ENCODE assay signal across 2 cellular contexts in the genomic region with DNA sequence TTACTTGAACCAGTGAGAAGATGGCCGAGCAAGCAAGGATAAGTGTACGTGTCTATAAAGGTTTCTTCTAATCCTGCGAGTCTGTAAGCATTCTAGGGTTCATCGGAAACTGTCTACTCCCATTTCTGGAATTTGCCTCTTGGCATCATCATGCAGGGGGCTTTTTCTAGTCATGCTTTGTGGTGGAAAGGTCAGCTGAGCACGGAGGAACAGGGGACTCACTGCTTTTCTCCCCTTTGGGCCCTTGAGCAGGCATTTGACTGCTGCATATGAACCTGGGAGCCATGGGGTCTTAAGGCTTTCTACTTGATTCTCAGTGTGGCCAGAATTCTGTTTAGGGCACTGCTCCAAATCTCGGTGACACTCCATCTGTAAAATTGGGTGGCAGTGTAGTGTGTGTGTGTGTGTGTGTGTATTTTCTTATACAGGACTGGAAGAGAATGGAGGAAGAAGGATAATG.
TF ChIP-seq lines count a peak whose summit lies in the region.

No MANE protein-coding gene starts in this region.

TF ChIP-seq in IMR-90, 13 proteins besides CTCF, POLR2A, EP300 and RAD21 (continued from another document):
- TF ChIP-seq, protein P1, sequence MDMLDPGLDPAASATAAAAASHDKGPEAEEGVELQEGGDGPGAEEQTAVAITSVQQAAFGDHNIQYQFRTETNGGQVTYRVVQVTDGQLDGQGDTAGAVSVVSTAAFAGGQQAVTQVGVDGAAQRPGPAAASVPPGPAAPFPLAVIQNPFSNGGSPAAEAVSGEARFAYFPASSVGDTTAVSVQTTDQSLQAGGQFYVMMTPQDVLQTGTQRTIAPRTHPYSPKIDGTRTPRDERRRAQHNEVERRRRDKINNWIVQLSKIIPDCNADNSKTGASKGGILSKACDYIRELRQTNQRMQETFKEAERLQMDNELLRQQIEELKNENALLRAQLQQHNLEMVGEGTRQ (IDR thresholded peaks at IDR 0.05; ENCODE audit: low read depth, low read length): no peak

TF ChIP-seq in K562, 482 proteins besides CTCF, POLR2A, EP300 and RAD21 (continues in another document):
- TF ChIP-seq, protein P2, sequence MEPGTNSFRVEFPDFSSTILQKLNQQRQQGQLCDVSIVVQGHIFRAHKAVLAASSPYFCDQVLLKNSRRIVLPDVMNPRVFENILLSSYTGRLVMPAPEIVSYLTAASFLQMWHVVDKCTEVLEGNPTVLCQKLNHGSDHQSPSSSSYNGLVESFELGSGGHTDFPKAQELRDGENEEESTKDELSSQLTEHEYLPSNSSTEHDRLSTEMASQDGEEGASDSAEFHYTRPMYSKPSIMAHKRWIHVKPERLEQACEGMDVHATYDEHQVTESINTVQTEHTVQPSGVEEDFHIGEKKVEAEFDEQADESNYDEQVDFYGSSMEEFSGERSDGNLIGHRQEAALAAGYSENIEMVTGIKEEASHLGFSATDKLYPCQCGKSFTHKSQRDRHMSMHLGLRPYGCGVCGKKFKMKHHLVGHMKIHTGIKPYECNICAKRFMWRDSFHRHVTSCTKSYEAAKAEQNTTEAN (CRISPR knock-in tag; IDR thresholded peaks at IDR 0.05): 0 out of 2 replicates have a peak, but pooled peaks have one; percentile 54
- TF ChIP-seq ZSCAN29 (IDR thresholded peaks at IDR 0.05) (no peak), KDM1A (IDR thresholded peaks at IDR 0.05) (0 out of 4 replicates have a peak, but pooled peaks of 1 of the 2 experiments have one; percentile 1), ZNF212 (CRISPR knock-in tag; IDR thresholded peaks at IDR 0.05) (no peak), MTA3 (IDR thresholded peaks at IDR 0.05; ENCODE audit: borderline replicate concordance) (no peak), ZKSCAN3 (CRISPR knock-in tag; IDR thresholded peaks at IDR 0.05) (no peak), ZNF274 (IDR thresholded peaks at IDR 0.05; ENCODE audit: borderline replicate concordance, low read depth, low read length) (no peak), XRCC4 (IDR thresholded peaks at IDR 0.05; ENCODE audit: extremely low read depth, insufficient read depth, insufficient read length) (no peak), ZNF696 (CRISPR knock-in tag; conservative IDR thresholded peaks at IDR 0.05) (no peak), NBN (IDR thresholded peaks at IDR 0.05; ENCODE audit: low read depth) (no peak), FOXA3 (CRISPR knock-in tag; conservative IDR thresholded peaks at IDR 0.05 in 1 of 2, IDR thresholded peaks at IDR 0.05 in 1 of 2) (peak in 1 of 2 experiments; percentile 64; a peak in 1 of 4 replicates), CBFA2T3 (IDR thresholded peaks at IDR 0.05) (no peak), TEAD4 (IDR thresholded peaks at IDR 0.05; ENCODE audit: low read length) (no peak), TEAD4 (CRISPR knock-in tag; IDR thresholded peaks at IDR 0.05; ENCODE audit: borderline replicate concordance) (no peak), HLTF (IDR thresholded peaks at IDR 0.05) (no peak), ZC3H11A (IDR thresholded peaks at IDR 0.05; ENCODE audit: low read depth, low read length) (no peak), EHMT2 (IDR thresholded peaks at IDR 0.05) (no peak), DACH1 (IDR thresholded peaks at IDR 0.05; ENCODE audit: partially characterized antibody) (no peak), ZNF165 (CRISPR knock-in tag; IDR thresholded peaks at IDR 0.05; ENCODE audit: borderline replicate concordance) (no peak), KAT2B (IDR thresholded peaks at IDR 0.05; ENCODE audit: low read depth, low read length) (no peak), KLF6 (CRISPR knock-in tag; IDR thresholded peaks at IDR 0.05; ENCODE audit: borderline replicate concordance) (no peak), PTTG1 (tag; IDR thresholded peaks at IDR 0.05; ENCODE audit: low read depth) (no peak), BRF1 (IDR thresholded peaks at IDR 0.05; ENCODE audit: borderline replicate concordance, extremely low read depth, insufficient read length) (no peak), CHD2 (IDR thresholded peaks at IDR 0.05; ENCODE audit: low read depth, low read length) (no peak)
- TF ChIP-seq, protein P3, sequence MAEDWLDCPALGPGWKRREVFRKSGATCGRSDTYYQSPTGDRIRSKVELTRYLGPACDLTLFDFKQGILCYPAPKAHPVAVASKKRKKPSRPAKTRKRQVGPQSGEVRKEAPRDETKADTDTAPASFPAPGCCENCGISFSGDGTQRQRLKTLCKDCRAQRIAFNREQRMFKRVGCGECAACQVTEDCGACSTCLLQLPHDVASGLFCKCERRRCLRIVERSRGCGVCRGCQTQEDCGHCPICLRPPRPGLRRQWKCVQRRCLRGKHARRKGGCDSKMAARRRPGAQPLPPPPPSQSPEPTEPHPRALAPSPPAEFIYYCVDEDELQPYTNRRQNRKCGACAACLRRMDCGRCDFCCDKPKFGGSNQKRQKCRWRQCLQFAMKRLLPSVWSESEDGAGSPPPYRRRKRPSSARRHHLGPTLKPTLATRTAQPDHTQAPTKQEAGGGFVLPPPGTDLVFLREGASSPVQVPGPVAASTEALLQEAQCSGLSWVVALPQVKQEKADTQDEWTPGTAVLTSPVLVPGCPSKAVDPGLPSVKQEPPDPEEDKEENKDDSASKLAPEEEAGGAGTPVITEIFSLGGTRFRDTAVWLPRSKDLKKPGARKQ (CRISPR knock-in tag; IDR thresholded peaks at IDR 0.05): no peak
- TF ChIP-seq, protein P4, sequence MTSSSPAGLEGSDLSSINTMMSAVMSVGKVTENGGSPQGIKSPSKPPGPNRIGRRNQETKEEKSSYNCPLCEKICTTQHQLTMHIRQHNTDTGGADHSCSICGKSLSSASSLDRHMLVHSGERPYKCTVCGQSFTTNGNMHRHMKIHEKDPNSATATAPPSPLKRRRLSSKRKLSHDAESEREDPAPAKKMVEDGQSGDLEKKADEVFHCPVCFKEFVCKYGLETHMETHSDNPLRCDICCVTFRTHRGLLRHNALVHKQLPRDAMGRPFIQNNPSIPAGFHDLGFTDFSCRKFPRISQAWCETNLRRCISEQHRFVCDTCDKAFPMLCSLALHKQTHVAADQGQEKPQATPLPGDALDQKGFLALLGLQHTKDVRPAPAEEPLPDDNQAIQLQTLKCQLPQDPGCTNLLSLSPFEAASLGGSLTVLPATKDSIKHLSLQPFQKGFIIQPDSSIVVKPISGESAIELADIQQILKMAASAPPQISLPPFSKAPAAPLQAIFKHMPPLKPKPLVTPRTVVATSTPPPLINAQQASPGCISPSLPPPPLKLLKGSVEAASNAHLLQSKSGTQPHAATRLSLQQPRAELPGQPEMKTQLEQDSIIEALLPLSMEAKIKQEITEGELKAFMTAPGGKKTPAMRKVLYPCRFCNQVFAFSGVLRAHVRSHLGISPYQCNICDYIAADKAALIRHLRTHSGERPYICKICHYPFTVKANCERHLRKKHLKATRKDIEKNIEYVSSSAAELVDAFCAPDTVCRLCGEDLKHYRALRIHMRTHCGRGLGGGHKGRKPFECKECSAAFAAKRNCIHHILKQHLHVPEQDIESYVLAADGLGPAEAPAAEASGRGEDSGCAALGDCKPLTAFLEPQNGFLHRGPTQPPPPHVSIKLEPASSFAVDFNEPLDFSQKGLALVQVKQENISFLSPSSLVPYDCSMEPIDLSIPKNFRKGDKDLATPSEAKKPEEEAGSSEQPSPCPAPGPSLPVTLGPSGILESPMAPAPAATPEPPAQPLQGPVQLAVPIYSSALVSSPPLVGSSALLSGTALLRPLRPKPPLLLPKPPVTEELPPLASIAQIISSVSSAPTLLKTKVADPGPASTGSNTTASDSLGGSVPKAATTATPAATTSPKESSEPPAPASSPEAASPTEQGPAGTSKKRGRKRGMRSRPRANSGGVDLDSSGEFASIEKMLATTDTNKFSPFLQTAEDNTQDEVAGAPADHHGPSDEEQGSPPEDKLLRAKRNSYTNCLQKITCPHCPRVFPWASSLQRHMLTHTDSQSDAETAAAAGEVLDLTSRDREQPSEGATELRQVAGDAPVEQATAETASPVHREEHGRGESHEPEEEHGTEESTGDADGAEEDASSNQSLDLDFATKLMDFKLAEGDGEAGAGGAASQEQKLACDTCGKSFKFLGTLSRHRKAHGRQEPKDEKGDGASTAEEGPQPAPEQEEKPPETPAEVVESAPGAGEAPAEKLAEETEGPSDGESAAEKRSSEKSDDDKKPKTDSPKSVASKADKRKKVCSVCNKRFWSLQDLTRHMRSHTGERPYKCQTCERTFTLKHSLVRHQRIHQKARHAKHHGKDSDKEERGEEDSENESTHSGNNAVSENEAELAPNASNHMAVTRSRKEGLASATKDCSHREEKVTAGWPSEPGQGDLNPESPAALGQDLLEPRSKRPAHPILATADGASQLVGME (CRISPR knock-in tag; IDR thresholded peaks at IDR 0.05): no peak
- TF ChIP-seq, protein P5, sequence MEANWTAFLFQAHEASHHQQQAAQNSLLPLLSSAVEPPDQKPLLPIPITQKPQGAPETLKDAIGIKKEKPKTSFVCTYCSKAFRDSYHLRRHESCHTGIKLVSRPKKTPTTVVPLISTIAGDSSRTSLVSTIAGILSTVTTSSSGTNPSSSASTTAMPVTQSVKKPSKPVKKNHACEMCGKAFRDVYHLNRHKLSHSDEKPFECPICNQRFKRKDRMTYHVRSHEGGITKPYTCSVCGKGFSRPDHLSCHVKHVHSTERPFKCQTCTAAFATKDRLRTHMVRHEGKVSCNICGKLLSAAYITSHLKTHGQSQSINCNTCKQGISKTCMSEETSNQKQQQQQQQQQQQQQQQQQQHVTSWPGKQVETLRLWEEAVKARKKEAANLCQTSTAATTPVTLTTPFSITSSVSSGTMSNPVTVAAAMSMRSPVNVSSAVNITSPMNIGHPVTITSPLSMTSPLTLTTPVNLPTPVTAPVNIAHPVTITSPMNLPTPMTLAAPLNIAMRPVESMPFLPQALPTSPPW (CRISPR knock-in tag; IDR thresholded peaks at IDR 0.05): no peak
- TF ChIP-seq, protein P6, sequence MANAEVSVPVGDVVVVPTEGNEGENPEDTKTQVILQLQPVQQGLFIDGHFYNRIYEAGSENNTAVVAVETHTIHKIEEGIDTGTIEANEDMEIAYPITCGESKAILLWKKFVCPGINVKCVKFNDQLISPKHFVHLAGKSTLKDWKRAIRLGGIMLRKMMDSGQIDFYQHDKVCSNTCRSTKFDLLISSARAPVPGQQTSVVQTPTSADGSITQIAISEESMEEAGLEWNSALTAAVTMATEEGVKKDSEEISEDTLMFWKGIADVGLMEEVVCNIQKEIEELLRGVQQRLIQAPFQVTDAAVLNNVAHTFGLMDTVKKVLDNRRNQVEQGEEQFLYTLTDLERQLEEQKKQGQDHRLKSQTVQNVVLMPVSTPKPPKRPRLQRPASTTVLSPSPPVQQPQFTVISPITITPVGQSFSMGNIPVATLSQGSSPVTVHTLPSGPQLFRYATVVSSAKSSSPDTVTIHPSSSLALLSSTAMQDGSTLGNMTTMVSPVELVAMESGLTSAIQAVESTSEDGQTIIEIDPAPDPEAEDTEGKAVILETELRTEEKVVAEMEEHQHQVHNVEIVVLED (CRISPR knock-in tag; IDR thresholded peaks at IDR 0.05): no peak
- TF ChIP-seq, protein P7, sequence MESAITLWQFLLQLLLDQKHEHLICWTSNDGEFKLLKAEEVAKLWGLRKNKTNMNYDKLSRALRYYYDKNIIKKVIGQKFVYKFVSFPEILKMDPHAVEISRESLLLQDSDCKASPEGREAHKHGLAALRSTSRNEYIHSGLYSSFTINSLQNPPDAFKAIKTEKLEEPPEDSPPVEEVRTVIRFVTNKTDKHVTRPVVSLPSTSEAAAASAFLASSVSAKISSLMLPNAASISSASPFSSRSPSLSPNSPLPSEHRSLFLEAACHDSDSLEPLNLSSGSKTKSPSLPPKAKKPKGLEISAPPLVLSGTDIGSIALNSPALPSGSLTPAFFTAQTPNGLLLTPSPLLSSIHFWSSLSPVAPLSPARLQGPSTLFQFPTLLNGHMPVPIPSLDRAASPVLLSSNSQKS (CRISPR knock-in tag; IDR thresholded peaks at IDR 0.05): no peak
- TF ChIP-seq, protein P8, sequence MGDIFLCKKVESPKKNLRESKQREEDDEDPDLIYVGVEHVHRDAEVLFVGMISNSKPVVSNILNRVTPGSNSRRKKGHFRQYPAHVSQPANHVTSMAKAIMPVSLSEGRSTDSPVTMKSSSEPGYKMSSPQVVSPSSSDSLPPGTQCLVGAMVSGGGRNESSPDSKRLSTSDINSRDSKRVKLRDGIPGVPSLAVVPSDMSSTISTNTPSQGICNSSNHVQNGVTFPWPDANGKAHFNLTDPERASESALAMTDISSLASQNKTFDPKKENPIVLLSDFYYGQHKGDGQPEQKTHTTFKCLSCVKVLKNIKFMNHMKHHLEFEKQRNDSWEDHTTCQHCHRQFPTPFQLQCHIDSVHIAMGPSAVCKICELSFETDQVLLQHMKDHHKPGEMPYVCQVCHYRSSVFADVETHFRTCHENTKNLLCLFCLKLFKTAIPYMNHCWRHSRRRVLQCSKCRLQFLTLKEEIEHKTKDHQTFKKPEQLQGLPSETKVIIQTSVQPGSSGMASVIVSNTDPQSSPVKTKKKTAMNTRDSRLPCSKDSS (IDR thresholded peaks at IDR 0.05; ENCODE audit: low read depth, partially characterized antibody): no peak
- TF ChIP-seq, protein P9, sequence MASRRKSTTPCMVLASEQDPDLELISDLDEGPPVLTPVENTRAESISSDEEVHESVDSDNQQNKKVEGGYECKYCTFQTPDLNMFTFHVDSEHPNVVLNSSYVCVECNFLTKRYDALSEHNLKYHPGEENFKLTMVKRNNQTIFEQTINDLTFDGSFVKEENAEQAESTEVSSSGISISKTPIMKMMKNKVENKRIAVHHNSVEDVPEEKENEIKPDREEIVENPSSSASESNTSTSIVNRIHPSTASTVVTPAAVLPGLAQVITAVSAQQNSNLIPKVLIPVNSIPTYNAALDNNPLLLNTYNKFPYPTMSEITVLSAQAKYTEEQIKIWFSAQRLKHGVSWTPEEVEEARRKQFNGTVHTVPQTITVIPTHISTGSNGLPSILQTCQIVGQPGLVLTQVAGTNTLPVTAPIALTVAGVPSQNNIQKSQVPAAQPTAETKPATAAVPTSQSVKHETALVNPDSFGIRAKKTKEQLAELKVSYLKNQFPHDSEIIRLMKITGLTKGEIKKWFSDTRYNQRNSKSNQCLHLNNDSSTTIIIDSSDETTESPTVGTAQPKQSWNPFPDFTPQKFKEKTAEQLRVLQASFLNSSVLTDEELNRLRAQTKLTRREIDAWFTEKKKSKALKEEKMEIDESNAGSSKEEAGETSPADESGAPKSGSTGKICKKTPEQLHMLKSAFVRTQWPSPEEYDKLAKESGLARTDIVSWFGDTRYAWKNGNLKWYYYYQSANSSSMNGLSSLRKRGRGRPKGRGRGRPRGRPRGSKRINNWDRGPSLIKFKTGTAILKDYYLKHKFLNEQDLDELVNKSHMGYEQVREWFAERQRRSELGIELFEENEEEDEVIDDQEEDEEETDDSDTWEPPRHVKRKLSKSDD (conservative IDR thresholded peaks at IDR 0.05; ENCODE audit: low read length): no peak
- TF ChIP-seq, protein P10, sequence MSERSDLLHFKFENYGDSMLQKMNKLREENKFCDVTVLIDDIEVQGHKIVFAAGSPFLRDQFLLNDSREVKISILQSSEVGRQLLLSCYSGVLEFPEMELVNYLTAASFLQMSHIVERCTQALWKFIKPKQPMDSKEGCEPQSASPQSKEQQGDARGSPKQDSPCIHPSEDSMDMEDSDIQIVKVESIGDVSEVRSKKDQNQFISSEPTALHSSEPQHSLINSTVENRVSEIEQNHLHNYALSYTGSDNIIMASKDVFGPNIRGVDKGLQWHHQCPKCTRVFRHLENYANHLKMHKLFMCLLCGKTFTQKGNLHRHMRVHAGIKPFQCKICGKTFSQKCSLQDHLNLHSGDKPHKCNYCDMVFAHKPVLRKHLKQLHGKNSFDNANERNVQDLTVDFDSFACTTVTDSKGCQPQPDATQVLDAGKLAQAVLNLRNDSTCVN (CRISPR knock-in tag; IDR thresholded peaks at IDR 0.05): no peak
- TF ChIP-seq, protein P11, sequence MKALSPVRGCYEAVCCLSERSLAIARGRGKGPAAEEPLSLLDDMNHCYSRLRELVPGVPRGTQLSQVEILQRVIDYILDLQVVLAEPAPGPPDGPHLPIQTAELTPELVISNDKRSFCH (CRISPR knock-in tag; IDR thresholded peaks at IDR 0.05): no peak
- TF ChIP-seq, protein P11 (tag; IDR thresholded peaks at IDR 0.05): peak; percentile 82
